Comparison of ENCODE assay signal across 9 cellular contexts in the genomic region with DNA sequence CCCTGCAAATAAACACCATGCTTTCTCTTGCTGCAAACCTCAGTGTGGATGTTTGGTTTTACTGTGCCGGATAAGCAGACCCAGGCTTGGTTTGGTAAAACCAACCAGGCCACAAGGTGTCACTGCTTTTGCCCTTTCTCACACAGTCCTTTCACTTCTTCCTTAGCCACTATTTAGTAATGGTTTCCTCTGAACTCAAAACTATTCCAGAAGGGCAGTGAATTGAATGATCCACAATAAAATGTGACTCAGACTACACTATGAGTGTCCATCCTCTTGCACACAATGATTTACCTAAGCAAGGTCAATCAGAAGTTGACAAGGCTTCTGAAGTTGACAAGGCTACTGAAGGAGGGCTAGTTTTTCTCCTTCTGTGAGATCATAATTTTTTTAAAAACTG.
DNase-seq lines count a peak whose midpoint lies in the region; ATAC-seq and TF ChIP-seq lines count a peak whose summit lies in the region.
"Had no signal": no experiment of that assay in that cellular context is flagged by ENCODE, and none has a peak within 500 bp of the region (broad histone marks: within the 10 kb centered on the region; RNA-seq: fewer than 3 reads in every experiment).

No MANE protein-coding gene starts in this region.

- H4K20me1 ChIP-seq in SK-N-SH (ENCODE audit: insufficient read depth): no peaks in the 10 kb centered on the region

- H3K27me3 Mint-ChIP-seq in activated CD8-positive, alpha-beta memory T cell treated with anti-CD3 and anti-CD28 coated beads, Interleukin-2, amount 10 ng/mL, durations not matched to agents 7 days and 5 days: peaks cover 3% of the 10 kb centered on the region

- H3K4me1 ChIP-seq in A673 (ENCODE audit: insufficient read depth, low read length, poor library complexity, severe bottlenecking) (peaks cover 31% of the 10 kb centered on the region), SK-N-SH (ENCODE audit: control insufficient read depth in 1 of 2, insufficient read depth in 2 of 2, low read depth in 1 of 2, low read length in 1 of 2) (peaks cover 19 to 38% of the 10 kb centered on the region in 2 experiments; a peak in 3 of 4 replicates), iPS-20b (ENCODE audit: insufficient read depth, low read length) (peaks cover 45% of the 10 kb centered on the region), vagina (no peaks in the 10 kb centered on the region)

- CTCF ChIA-PET in A673 (lab: Charles Lee) (no interaction called here), SK-N-SH (lab: Yijun Ruan, JAX) (no interaction called here)
- CTCF ChIA-PET in activated CD8-positive, alpha-beta memory T cell treated with anti-CD3 and anti-CD28 coated beads, Interleukin-2, amount 10 ng/mL, durations not matched to agents 7 days and 5 days (lab: Charles Lee): no interaction called here

- no peak overlapping the region for H3K27ac Mint-ChIP-seq in activated CD8-positive, alpha-beta memory T cell treated with anti-CD3 and anti-CD28 coated beads, Interleukin-2, amount 10 ng/mL, durations not matched to agents 7 days and 5 days

- H3K4me1 Mint-ChIP-seq in activated CD8-positive, alpha-beta memory T cell treated with anti-CD3 and anti-CD28 coated beads, Interleukin-2, amount 10 ng/mL, durations not matched to agents 7 days and 5 days: peaks cover 9% of the 10 kb centered on the region

- H3K79me2 ChIP-seq in SK-N-SH (ENCODE audit: insufficient read depth): no peaks in the 10 kb centered on the region

- DNase-seq in A673 (ENCODE audit: low spot score): peak; percentile 37
- no peak for DNase-seq in SK-N-SH
- no peak for DNase-seq in activated CD8-positive, alpha-beta memory T cell treated with anti-CD3 and anti-CD28 coated beads, Interleukin-2, amount 10 ng/mL, durations not matched to agents 7 days and 5 days
- no peak for DNase-seq in NCI-H2107 (lab: John Stamatoyannopoulos, UW)
- DNase-seq in vagina (ENCODE audit: extremely low spot score in 2 of 2): no peak
- no peak for DNase-seq in GOT3 (lab: John Stamatoyannopoulos, UW)

- peak; percentile 55 for TF ChIP-seq RAD21 in SK-N-SH (IDR thresholded peaks at IDR 0.05; ENCODE audit: low read length)

- H2AFZ ChIP-seq in SK-N-SH (ENCODE audit: low read depth): peak overlapping the region; percentile 30; the same call in 1 of the 2 replicates

- POLR2A ChIA-PET in A673 (lab: Charles Lee; ENCODE audit: low non-redundant PET) (no interaction called here), SK-N-SH (lab: Yijun Ruan, JAX) (no interaction called here)

- H3K9ac ChIP-seq in SK-N-SH (no peak overlapping the region), iPS-20b (ENCODE audit: low read depth, low read length) (no peak overlapping the region; the same call in 1 of the 2 replicates)

- H3K4me2 ChIP-seq in SK-N-SH: no peak overlapping the region

- H3K9me2 ChIP-seq in SK-N-SH: no peaks in the 10 kb centered on the region

- no TSS peak for BruUV-seq in A673 (replicated peaks; lab: Mats Ljungman, UMichigan)

- no peak overlapping the region for H3K27ac ChIP-seq in A673 (ENCODE audit: low read depth, low read length, poor library complexity, severe bottlenecking)
- H3K27ac ChIP-seq in SK-N-SH (ENCODE audit: low read depth in 2 of 2, low read length in 1 of 2): peak overlapping the region in 1 of 2 experiments; percentile 75; a peak in 2 of 4 replicates
- peak overlapping the region; percentile 23 for H3K27ac ChIP-seq in iPS-20b (ENCODE audit: low read length)
- no peak overlapping the region for H3K27ac ChIP-seq in vagina
- H3K27ac ChIP-seq: neutrophil had no signal

- H3K36me3 ChIP-seq in A673 (ENCODE audit: insufficient read depth, low read length, poor library complexity, severe bottlenecking) (no peaks in the 10 kb centered on the region), SK-N-SH (replicated peaks in 1 of 2; ENCODE audit: control insufficient read depth in 1 of 2, insufficient read depth in 2 of 2, low read length in 1 of 2) (no peaks in the 10 kb centered on the region), iPS-20b (ENCODE audit: insufficient read depth, low read depth, low read length) (no peaks in the 10 kb centered on the region), vagina (no peaks in the 10 kb centered on the region)
- H3K36me3 ChIP-seq: neutrophil had no signal

- WGBS in SK-N-SH (ENCODE audit: low lambda C conversion rate): 100% methylated on average over 1 of the region's 1 CpG

- H3K27me3 ChIP-seq in A673 (replicated peaks; ENCODE audit: insufficient read depth, low read depth, low read length, poor library complexity) (no peaks in the 10 kb centered on the region), SK-N-SH (ENCODE audit: insufficient read depth) (no peaks in the 10 kb centered on the region), iPS-20b (ENCODE audit: insufficient read depth, low read length) (no peaks in the 10 kb centered on the region), vagina (no peaks in the 10 kb centered on the region)
- H3K27me3 ChIP-seq: neutrophil had no signal

- H3K4me3 ChIP-seq in A673 (ENCODE audit: low read depth, low read length, poor library complexity, severe bottlenecking) (no peak overlapping the region), SK-N-SH (ENCODE audit: low read depth in 2 of 2, low read length in 1 of 2) (no peak overlapping the region), iPS-20b (ENCODE audit: low read length) (no peak overlapping the region), vagina (no peak overlapping the region)

- H3K9me3 Mint-ChIP-seq in activated CD8-positive, alpha-beta memory T cell treated with anti-CD3 and anti-CD28 coated beads, Interleukin-2, amount 10 ng/mL, durations not matched to agents 7 days and 5 days (ENCODE audit: low read depth): no peaks in the 10 kb centered on the region

- H3K4me3 Mint-ChIP-seq in activated CD8-positive, alpha-beta memory T cell treated with anti-CD3 and anti-CD28 coated beads, Interleukin-2, amount 10 ng/mL, durations not matched to agents 7 days and 5 days: no peak overlapping the region

- peak; percentile 39 for TF ChIP-seq CTCF in A673 (conservative IDR thresholded peaks at IDR 0.05; ENCODE audit: low read depth, low read length)
- peak; percentile 53 for TF ChIP-seq CTCF in SK-N-SH (IDR thresholded peaks at IDR 0.05)
- no peak for TF ChIP-seq CTCF in vagina (IDR thresholded peaks at IDR 0.05)

- intact Hi-C loops in A673 (cut with micrococcal nuclease; ENCODE audit: unreplicated experiment) (loop anchor here (10.0 kb wide), 1 partner anchor 240 kb away; no protein-coding TSS in a partner anchor), vagina (cut with DNase I) (no loop called here)

- TF ChIP-seq POLR2A in vagina (IDR thresholded peaks at IDR 0.05): no peak

- ATAC-seq in GM21825 (IDR thresholded peaks at IDR 0.05; ENCODE audit: unreplicated experiment): peak; percentile 64
- ATAC-seq in activated CD8-positive, alpha-beta memory T cell treated with anti-CD3 and anti-CD28 coated beads, Interleukin-2, amount 10 ng/mL, durations not matched to agents 7 days and 5 days: no peak

- H3K36me3 Mint-ChIP-seq in activated CD8-positive, alpha-beta memory T cell treated with anti-CD3 and anti-CD28 coated beads, Interleukin-2, amount 10 ng/mL, durations not matched to agents 7 days and 5 days: no peaks in the 10 kb centered on the region

- H3K9me3 ChIP-seq in A673 (ENCODE audit: low read depth, low read length, poor library complexity, severe bottlenecking) (no peaks in the 10 kb centered on the region), SK-N-SH (no peaks in the 10 kb centered on the region), iPS-20b (ENCODE audit: insufficient read depth, low read depth, low read length) (no peaks in the 10 kb centered on the region), vagina (no peaks in the 10 kb centered on the region)
- H3K9me3 ChIP-seq: neutrophil had no signal

- TF ChIP-seq EP300 in SK-N-SH (IDR thresholded peaks at IDR 0.05; ENCODE audit: borderline replicate concordance in 1 of 2, low read depth in 1 of 2, low read length in 1 of 2): no peak

- H3F3A ChIP-seq in SK-N-SH (replicated peaks; ENCODE audit: insufficient read depth): peaks cover 22% of the 10 kb centered on the region

TF ChIP-seq in SK-N-SH, 30 proteins besides CTCF, POLR2A, EP300 and RAD21:
- TF ChIP-seq SIN3A (IDR thresholded peaks at IDR 0.05; ENCODE audit: borderline replicate concordance, low read depth, low read length) (no peak), SMC3 (IDR thresholded peaks at IDR 0.05; ENCODE audit: low read depth, low read length) (peak; percentile 45)
TF ChIP-seq in SK-N-SH: peak in this region for 1.

Comparison
In these comparisons a context has a peak if more than half of its experiments do, and no peak if none do; other contexts are left out.
1. CTCF ChIP-seq: peak in A673 (single experiment) and SK-N-SH (single experiment); none in vagina (0 of 3).